31 cellular contexts compared by ENCODE assay signal in the genomic region with DNA sequence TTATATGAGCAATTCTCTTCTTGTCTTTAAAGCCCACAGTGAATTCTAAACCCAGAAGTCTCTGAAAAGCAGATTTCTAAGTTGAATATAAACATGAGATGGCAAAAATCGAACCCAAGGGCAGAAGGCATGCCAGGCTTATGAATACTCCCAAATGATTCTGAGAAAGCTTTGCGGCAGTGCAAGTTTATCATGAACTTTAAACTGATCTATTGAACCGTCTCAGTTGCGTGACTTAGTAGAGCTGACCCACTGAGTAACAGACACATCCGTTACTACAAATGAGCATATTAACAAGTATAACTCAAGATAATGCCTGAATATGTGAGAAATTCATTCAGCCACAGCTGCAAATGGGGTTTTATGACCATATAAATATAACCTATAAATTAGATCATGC.
"Had no signal": no experiment of that assay in that cellular context is flagged by ENCODE, and none has a peak within 500 bp of the region (broad histone marks: within the 10 kb centered on the region; RNA-seq: fewer than 3 reads in every experiment).

No MANE protein-coding gene starts in this region.

- H3K4me3 Mint-ChIP-seq: natural killer cell; nephron; neural progenitor cell; stimulated activated memory B cell treated with anti-CD40 and anti-IgM and Interleukin-4, amounts not matched to agents 10 μg/mL and 1 μg/mL and 100 μg/mL, for 72 hours; stimulated activated naive CD8-positive, alpha-beta T cell treated with anti-CD3 and anti-CD28 coated beads, Interleukin-15, amount 100 ng/mL, for 72 hours; type B pancreatic cell had no signal

- H3K4me3 ChIP-seq: neural progenitor cell, ovary, psoas muscle, skin epidermis, smooth muscle cell, spleen, suprapubic skin, testis, tibial artery, transverse colon, upper lobe of right lung, uterus had no signal

- H3K9me3 ChIP-seq: ovary, psoas muscle, spleen, suprapubic skin, testis, tibial artery, transverse colon, upper lobe of right lung, uterus had no signal

- ATAC-seq: natural killer cell; psoas muscle; right cardiac atrium; sciatic nerve; stimulated activated memory B cell treated with anti-CD40 and anti-IgM and Interleukin-4, amounts not matched to agents 10 μg/mL and 1 μg/mL and 100 μg/mL, for 72 hours; stimulated activated naive CD8-positive, alpha-beta T cell treated with anti-CD3 and anti-CD28 coated beads, Interleukin-15, amount 100 ng/mL, for 72 hours; stimulated activated naive CD8-positive, alpha-beta T cell treated with anti-CD3 and anti-CD28 coated beads, Interleukin-15, Interleukin-2, amounts not matched to agents 100 U/mL and 50 U/mL, for 24 hours; upper lobe of right lung had no signal

- H3K9ac ChIP-seq: neural progenitor cell, parathyroid adenoma had no signal

- H3K36me3 ChIP-seq: neural progenitor cell, ovary, spleen, suprapubic skin, tibial artery, transverse colon, upper lobe of right lung, uterus had no signal

- DNase-seq: natural killer cell; occipital lobe; ovary; posterior cingulate gyrus; psoas muscle; right cardiac atrium; spleen; stimulated activated CD4-positive, alpha-beta T cell treated with anti-CD3 and anti-CD28 coated beads, Interleukin-12 subunit alpha, Interleukin-12 subunit beta, amount 100 ng/mL, for 4 hours; stimulated activated CD4-positive, alpha-beta T cell treated with anti-CD3 and anti-CD28 coated beads, Interleukin-1b, Interleukin-23, amount 100 ng/mL, for 48 hours; stimulated activated CD4-positive, alpha-beta T cell treated with anti-CD3 and anti-CD28 coated beads, Interleukin-4, amount 100 ng/mL, for 1 hour; stimulated activated CD4-positive, alpha-beta T cell treated with anti-CD3 and anti-CD28 coated beads, Interleukin-4, amount 100 ng/mL, for 4 hours; stimulated activated CD8-positive, alpha-beta memory T cell treated with anti-CD3 and anti-CD28 coated beads, Interleukin-4, amount 100 ng/mL, for 48 hours; stimulated activated naive CD4-positive, alpha-beta T cell; stimulated activated naive CD8-positive, alpha-beta T cell treated with anti-CD3 and anti-CD28 coated beads, Interleukin-15, amount 100 ng/mL, for 72 hours; stimulated activated naive CD8-positive, alpha-beta T cell treated with anti-CD3 and anti-CD28 coated beads, Interleukin-15, Interleukin-2, amounts not matched to agents 100 U/mL and 50 U/mL, for 24 hours; substantia nigra; testis; tibial artery; transverse colon; upper lobe of right lung; uterus had no signal

- H3K36me3 Mint-ChIP-seq: natural killer cell had no signal

- H3K27me3 Mint-ChIP-seq: progenitor cell of endocrine pancreas; stimulated activated memory B cell treated with anti-CD40 and anti-IgM and Interleukin-4, amounts not matched to agents 10 μg/mL and 1 μg/mL and 100 μg/mL, for 72 hours; stimulated activated naive CD8-positive, alpha-beta T cell treated with anti-CD3 and anti-CD28 coated beads, Interleukin-15, amount 100 ng/mL, for 72 hours; type B pancreatic cell had no signal

- H3K4me1 Mint-ChIP-seq: natural killer cell; stimulated activated memory B cell treated with anti-CD40 and anti-IgM and Interleukin-4, amounts not matched to agents 10 μg/mL and 1 μg/mL and 100 μg/mL, for 72 hours; stimulated activated naive CD8-positive, alpha-beta T cell treated with anti-CD3 and anti-CD28 coated beads, Interleukin-15, amount 100 ng/mL, for 72 hours had no signal

- H3K27ac ChIP-seq: neural progenitor cell, ovary, parathyroid adenoma, psoas muscle, skin epidermis, spleen, suprapubic skin, testis, tibial artery, transverse colon, upper lobe of right lung, uterus had no signal

- H3K9me3 Mint-ChIP-seq: natural killer cell; nephron; neural progenitor cell; stimulated activated memory B cell treated with anti-CD40 and anti-IgM and Interleukin-4, amounts not matched to agents 10 μg/mL and 1 μg/mL and 100 μg/mL, for 72 hours; stimulated activated naive CD8-positive, alpha-beta T cell treated with anti-CD3 and anti-CD28 coated beads, Interleukin-15, amount 100 ng/mL, for 72 hours had no signal

- H3K27ac Mint-ChIP-seq: natural killer cell; nephron; neural progenitor cell; progenitor cell of endocrine pancreas; stimulated activated memory B cell treated with anti-CD40 and anti-IgM and Interleukin-4, amounts not matched to agents 10 μg/mL and 1 μg/mL and 100 μg/mL, for 72 hours; stimulated activated naive CD8-positive, alpha-beta T cell treated with anti-CD3 and anti-CD28 coated beads, Interleukin-15, amount 100 ng/mL, for 72 hours; type B pancreatic cell had no signal
